Comparison of ENCODE assay signal across 8 cellular contexts in the genomic region with DNA sequence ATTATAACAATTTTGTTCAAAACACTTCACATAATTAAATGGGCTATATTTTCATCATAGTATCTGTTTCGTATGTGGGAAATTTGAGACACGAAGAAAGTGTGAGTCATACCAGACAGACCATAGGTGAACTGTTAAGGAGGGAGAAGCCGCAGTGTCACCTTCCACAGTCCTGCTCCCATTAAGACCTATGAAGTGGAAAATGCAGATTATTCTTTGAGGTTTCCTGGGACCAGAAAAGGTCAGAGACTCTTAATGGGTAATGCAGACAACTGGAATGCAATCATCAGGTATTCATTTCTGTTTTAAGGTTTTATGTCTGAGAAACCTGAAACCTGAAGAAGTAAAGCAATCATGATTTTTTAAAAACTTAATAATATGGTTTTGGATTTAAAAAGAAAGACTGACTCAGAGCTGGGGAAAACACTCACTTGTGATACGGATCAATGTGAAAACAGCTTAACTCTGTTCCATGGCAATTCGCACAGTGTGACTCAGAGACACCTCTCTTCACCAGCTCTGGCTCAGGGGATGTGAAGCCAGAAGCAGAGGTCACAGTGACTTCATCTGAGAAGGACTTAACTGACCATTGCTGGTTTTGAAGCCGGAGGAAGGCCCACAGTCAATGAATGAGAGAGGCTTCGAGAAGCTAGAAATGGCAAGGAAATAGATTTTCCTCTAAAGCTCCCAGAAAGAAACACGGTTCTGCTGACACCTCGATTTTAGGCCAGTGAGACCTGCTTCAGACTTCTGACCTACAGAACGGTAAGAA. TPM values are rescaled to one million over a fixed set of nuclear protein-coding genes. Genes with fewer than 3 reads are reported as not detected.
A peak's percentile ranks its signal among the peaks of the same experiment; 100 is the strongest.
DNase-seq lines count a peak whose midpoint lies in the region; ATAC-seq and TF ChIP-seq lines count a peak whose summit lies in the region.

No MANE protein-coding gene starts in this region.

- H3K4me3 ChIP-seq in gastroesophageal sphincter = no peak overlapping the region
- no peak overlapping the region for H3K4me3 ChIP-seq in heart right ventricle

- WGBS in gastroesophageal sphincter (ENCODE audit: low coverage in 1 of 2), 2 donors = 86 to 89% methylated on average over 9 to 10 of the region's 10 CpGs
- 88 to 92% methylated on average over 10 of the region's 10 CpGs for WGBS in heart right ventricle, 2 donors

- TF ChIP-seq CTCF in GM10248 (IDR thresholded peaks at IDR 0.05; ENCODE audit: control extremely low read depth, extremely low read depth, low read depth, missing control alignments) (no peak), gastroesophageal sphincter (IDR thresholded peaks at IDR 0.05) (no peak), heart right ventricle (IDR thresholded peaks at IDR 0.05) (no peak)

- ATAC-seq in GM21528 (IDR thresholded peaks at IDR 0.05; ENCODE audit: low FRiP score, unreplicated experiment) (peak; percentile 55), gastroesophageal sphincter (no peak), heart right ventricle (no peak), esophagus mucosa (no peak)

- H3K4me1 ChIP-seq in gastroesophageal sphincter (no peaks in the 10 kb centered on the region), heart right ventricle (no peaks in the 10 kb centered on the region)

- POLR2A ChIA-PET in GM10248 (lab: Yijun Ruan, JAX) = no interaction called here

- CTCF ChIA-PET in GM10248 (lab: Yijun Ruan, JAX) = interaction anchor here (0.6 to 3.4 kb wide), 12 partner anchors 11 to 263 kb away, joined by 3 to 14 read pairs (median 4); partner anchors contain the start of genes GCNT1 and RFK

- no peaks in the 10 kb centered on the region for H3K9me3 ChIP-seq in gastroesophageal sphincter
- H3K9me3 ChIP-seq in heart right ventricle = no peaks in the 10 kb centered on the region

- intact Hi-C loops in heart right ventricle (cut with DNase I) = no loop called here

- H3K27me3 ChIP-seq in gastroesophageal sphincter (no peaks in the 10 kb centered on the region), heart right ventricle (no peaks in the 10 kb centered on the region)

- H3K27ac ChIP-seq in gastroesophageal sphincter (no peak overlapping the region), heart right ventricle (no peak overlapping the region)

- TF ChIP-seq POLR2A in gastroesophageal sphincter (IDR thresholded peaks at IDR 0.05) = no peak

- TF ChIP-seq EP300 in gastroesophageal sphincter (IDR thresholded peaks at IDR 0.05) = no peak

- DNase-seq in GM10248 (ENCODE audit: extremely low spot score) (peak; percentile 32), HT1080 (ENCODE audit: low read depth) (peak; percentile 65), fibroblast of peridontal ligament (ENCODE audit: extremely low read depth) (peak; percentile 25), MV-4-11 (lab: John Stamatoyannopoulos, UW) (no peak), heart right ventricle (no peak)

- no peaks in the 10 kb centered on the region for H3K36me3 ChIP-seq in gastroesophageal sphincter
- H3K36me3 ChIP-seq in heart right ventricle = no peaks in the 10 kb centered on the region

RNA-seq across cellular contexts. Expression of gene GCNT1, which starts 17.2 kb away (rescaled TPM):
- total RNA-seq in HT1080 (2014; rRNA removed; shearing (Covaris generic)) = 1.7 and 7.3 TPM in 2 replicates
- polyA plus RNA-seq in HT1080 (2015; cell fraction: cytosol; rRNA removed) = 3.6 and 4.8 TPM in 2 replicates
- polyA plus RNA-seq in HT1080 (2015; cell fraction: nucleus; rRNA removed) = 4.0 and 4.1 TPM in 2 replicates
- total RNA-seq in gastroesophageal sphincter = 1 to 10 TPM; 2.0 to 5.7 (median 3.5) TPM
- total RNA-seq in heart right ventricle = 1 to 10 TPM in 8 of 10 donors, under 1 TPM in 2; 0.66 to 8.1 (median 2.3) TPM
- polyA plus RNA-seq in heart right ventricle = 1 to 10 TPM in 1 of 2 donors, under 1 TPM in 1; 0.91 to 1.5 TPM
- 3.8 TPM for total RNA-seq in esophagus mucosa

RNA-seq across cellular contexts. Expression of gene RFK, which starts 47.5 kb away (rescaled TPM):
- 23.7 and 25.3 TPM in 2 replicates for total RNA-seq in HT1080 (2014; rRNA removed; shearing (Covaris generic))
- 38.1 and 43.4 TPM in 2 replicates for polyA plus RNA-seq in HT1080 (2015; cell fraction: cytosol; rRNA removed)
- polyA plus RNA-seq in HT1080 (2015; cell fraction: nucleus; rRNA removed) = 11.7 and 17.1 TPM in 2 replicates
- total RNA-seq in gastroesophageal sphincter (10 to 100 TPM; 18.4 to 37.1 (median 18.8) TPM), heart right ventricle (10 to 100 TPM; 14.6 to 33.6 (median 21.6) TPM), esophagus mucosa (6.6 TPM)
- 10 to 100 TPM in 1 of 2 donors, 1 to 10 TPM in 1; 7.1 to 15.3 TPM for polyA plus RNA-seq in heart right ventricle

Comparison
In these comparisons a context has a peak if more than half of its experiments do, and no peak if none do; other contexts are left out.
1. DNase-seq: peak in GM10248 (single experiment), HT1080 (single experiment) and fibroblast of peridontal ligament (single experiment); none in MV-4-11 (single experiment) and heart right ventricle (0 of 2).